Comparison of ENCODE assay signal across 14 cellular contexts in the genomic region with DNA sequence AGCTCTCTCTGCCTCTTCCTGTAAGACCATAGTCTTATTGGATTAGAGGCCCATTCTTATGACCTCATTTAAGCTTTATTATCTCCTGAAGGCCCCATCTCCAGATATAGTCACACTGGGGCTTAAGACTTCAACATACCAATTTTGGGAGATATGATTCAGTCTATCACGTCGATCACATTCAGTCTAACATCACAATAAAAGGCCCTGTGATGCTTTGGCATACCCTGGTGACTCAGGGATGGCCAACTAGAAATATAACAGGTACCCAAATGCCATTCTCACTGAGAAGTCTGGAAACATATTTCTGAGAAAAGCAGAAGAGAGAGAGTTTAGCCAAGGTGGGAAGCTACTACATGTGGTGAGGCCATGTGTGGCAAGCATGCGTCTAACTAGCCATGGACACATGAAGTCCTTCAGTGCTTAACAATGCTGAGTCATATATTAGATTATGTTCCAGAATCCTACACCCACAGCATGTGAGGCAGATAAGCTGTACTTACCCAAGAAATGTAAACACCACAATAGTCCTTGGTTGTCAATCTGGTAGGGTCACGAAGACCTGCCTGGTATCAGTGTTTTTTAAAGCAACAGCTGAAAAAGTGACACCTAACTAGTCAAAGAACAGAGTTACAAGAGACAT.
DNase-seq lines count a peak whose midpoint lies in the region; ATAC-seq and TF ChIP-seq lines count a peak whose summit lies in the region.
"Had no signal": no experiment of that assay in that cellular context is flagged by ENCODE, and none has a peak within 500 bp of the region (broad histone marks: within the 10 kb centered on the region; RNA-seq: fewer than 3 reads in every experiment).

No MANE protein-coding gene starts in this region.

- no peak for TF ChIP-seq POLR2A in right lobe of liver (IDR thresholded peaks at IDR 0.05)

- no peak overlapping the region for H3K4me3 ChIP-seq in brain microvascular endothelial cell (ENCODE audit: low read depth, low read length)
- H3K4me3 ChIP-seq in right lobe of liver = no peak overlapping the region
- H3K4me3 ChIP-seq: adrenal gland had no signal

- no peaks in the 10 kb centered on the region for H3K9me3 Mint-ChIP-seq in endothelial cell (ENCODE audit: unreplicated experiment)
- H3K9me3 Mint-ChIP-seq in natural killer cell treated with Interleukin-12 subunit alpha and Interleukin-12 subunit beta and Interleukin-15 and Interleukin-18, amount 100 ng/mL, for 72 hours = no peaks in the 10 kb centered on the region
- H3K9me3 Mint-ChIP-seq: CD4-positive, alpha-beta memory T cell; IgD-negative memory B cell had no signal

- in situ Hi-C loops in brain microvascular endothelial cell (cut with HindIII; ENCODE audit: low pct_ligation_motif_present, low sequenced_read_pairs) = no loop called here

- ATAC-seq in right lobe of liver (peak; percentile 60 to 95 (median 80)), GM19023 (IDR thresholded peaks at IDR 0.05; ENCODE audit: unreplicated experiment) (no peak)
- ATAC-seq in natural killer cell treated with Interleukin-12 subunit alpha and Interleukin-12 subunit beta and Interleukin-15 and Interleukin-18, amount 100 ng/mL, for 72 hours = no peak

- H3K9me3 ChIP-seq in right lobe of liver = no peaks in the 10 kb centered on the region
- H3K9me3 ChIP-seq: adrenal gland had no signal

- 67% methylated on average over 4 of the region's 4 CpGs for WGBS in right lobe of liver (ENCODE audit: insufficient coverage, low coverage, low lambda C conversion rate, missing lambda C conversion rate)

- peaks cover 0 to 13% (median 0%) of the 10 kb centered on the region in 4 donors for H3K4me1 ChIP-seq in right lobe of liver
- H3K4me1 ChIP-seq: adrenal gland had no signal

- H3K27me3 ChIP-seq in brain microvascular endothelial cell (replicated peaks) (no peaks in the 10 kb centered on the region), right lobe of liver (no peaks in the 10 kb centered on the region)
- H3K27me3 ChIP-seq: adrenal gland had no signal

- DNase-seq in DMS53 (lab: John Stamatoyannopoulos, UW) = peak; percentile 87
- DNase-seq in HuH-7.5 (ENCODE audit: low spot score) = peak; percentile 76
- DNase-seq in brain microvascular endothelial cell = peak; percentile 85
- DNase-seq in right lobe of liver = no peak
- no peak for DNase-seq in endothelial cell (ENCODE audit: low spot score)
- DNase-seq in NCI-H446 treated with DMSO at 0.1 percent for 48 hours (lab: John Stamatoyannopoulos, UW) = no peak
- DNase-seq in natural killer cell treated with Interleukin-12 subunit alpha and Interleukin-12 subunit beta and Interleukin-15 and Interleukin-18, amount 100 ng/mL, for 72 hours (ENCODE audit: low spot score) = no peak
- DNase-seq: CD4-positive, alpha-beta memory T cell; effector memory CD4-positive, alpha-beta T cell; NCI-H2081; right cardiac atrium had no signal

- H3K4me3 Mint-ChIP-seq in endothelial cell (ENCODE audit: unreplicated experiment) = no peak overlapping the region
- no peak overlapping the region for H3K4me3 Mint-ChIP-seq in natural killer cell treated with Interleukin-12 subunit alpha and Interleukin-12 subunit beta and Interleukin-15 and Interleukin-18, amount 100 ng/mL, for 72 hours
- H3K4me3 Mint-ChIP-seq: CD4-positive, alpha-beta memory T cell; IgD-negative memory B cell had no signal

- no peaks in the 10 kb centered on the region for H3K36me3 Mint-ChIP-seq in endothelial cell (ENCODE audit: low read depth, unreplicated experiment)
- no peaks in the 10 kb centered on the region for H3K36me3 Mint-ChIP-seq in natural killer cell treated with Interleukin-12 subunit alpha and Interleukin-12 subunit beta and Interleukin-15 and Interleukin-18, amount 100 ng/mL, for 72 hours
- H3K36me3 Mint-ChIP-seq: CD4-positive, alpha-beta memory T cell had no signal

- H3K27me3 Mint-ChIP-seq in endothelial cell (ENCODE audit: unreplicated experiment) = no peaks in the 10 kb centered on the region
- H3K27me3 Mint-ChIP-seq in natural killer cell treated with Interleukin-12 subunit alpha and Interleukin-12 subunit beta and Interleukin-15 and Interleukin-18, amount 100 ng/mL, for 72 hours = peaks cover 1 to 7% of the 10 kb centered on the region in 2 donors
- H3K27me3 Mint-ChIP-seq: CD4-positive, alpha-beta memory T cell had no signal

- no peak overlapping the region for H3K27ac Mint-ChIP-seq in endothelial cell (ENCODE audit: unreplicated experiment)
- H3K27ac Mint-ChIP-seq in natural killer cell treated with Interleukin-12 subunit alpha and Interleukin-12 subunit beta and Interleukin-15 and Interleukin-18, amount 100 ng/mL, for 72 hours = no peak overlapping the region

- TF ChIP-seq CTCF in brain microvascular endothelial cell (IDR thresholded peaks at IDR 0.05; ENCODE audit: low read depth, low read length, missing control alignments) (no peak), right lobe of liver (IDR thresholded peaks at IDR 0.05) (no peak), endothelial cell (IDR thresholded peaks at IDR 0.05; ENCODE audit: unreplicated experiment) (no peak)

- H3K36me3 ChIP-seq in brain microvascular endothelial cell (replicated peaks) (no peaks in the 10 kb centered on the region), right lobe of liver (no peaks in the 10 kb centered on the region)
- H3K36me3 ChIP-seq: adrenal gland had no signal

- H3K27ac ChIP-seq in brain microvascular endothelial cell = no peak overlapping the region
- no peak overlapping the region for H3K27ac ChIP-seq in right lobe of liver
- H3K27ac ChIP-seq: adrenal gland had no signal

- intact Hi-C loops in right lobe of liver (cut with DNase I) = no loop called here

- no peaks in the 10 kb centered on the region for H3K4me1 Mint-ChIP-seq in endothelial cell (ENCODE audit: unreplicated experiment)
- peaks cover 0 to 4% of the 10 kb centered on the region in 2 donors for H3K4me1 Mint-ChIP-seq in natural killer cell treated with Interleukin-12 subunit alpha and Interleukin-12 subunit beta and Interleukin-15 and Interleukin-18, amount 100 ng/mL, for 72 hours (ENCODE audit: low read depth in 2 of 2)

Comparison
In these comparisons a context has a peak if more than half of its experiments do, and no peak if none do; other contexts are left out.
1. DNase-seq: peak in DMS53 (single experiment), HuH-7.5 (single experiment) and brain microvascular endothelial cell (single experiment); none in right lobe of liver (0 of 3), endothelial cell (single experiment), NCI-H446 treated with DMSO at 0.1 percent for 48 hours (single experiment) and natural killer cell treated with Interleukin-12 subunit alpha and Interleukin-12 subunit beta and Interleukin-15 and Interleukin-18, amount 100 ng/mL, for 72 hours (single experiment).
2. ATAC-seq: peak in right lobe of liver (4 of 4); none in GM19023 (single experiment) and natural killer cell treated with Interleukin-12 subunit alpha and Interleukin-12 subunit beta and Interleukin-15 and Interleukin-18, amount 100 ng/mL, for 72 hours (0 of 2).